ENCODE assay signal across 1 cellular context in the genomic region with DNA sequence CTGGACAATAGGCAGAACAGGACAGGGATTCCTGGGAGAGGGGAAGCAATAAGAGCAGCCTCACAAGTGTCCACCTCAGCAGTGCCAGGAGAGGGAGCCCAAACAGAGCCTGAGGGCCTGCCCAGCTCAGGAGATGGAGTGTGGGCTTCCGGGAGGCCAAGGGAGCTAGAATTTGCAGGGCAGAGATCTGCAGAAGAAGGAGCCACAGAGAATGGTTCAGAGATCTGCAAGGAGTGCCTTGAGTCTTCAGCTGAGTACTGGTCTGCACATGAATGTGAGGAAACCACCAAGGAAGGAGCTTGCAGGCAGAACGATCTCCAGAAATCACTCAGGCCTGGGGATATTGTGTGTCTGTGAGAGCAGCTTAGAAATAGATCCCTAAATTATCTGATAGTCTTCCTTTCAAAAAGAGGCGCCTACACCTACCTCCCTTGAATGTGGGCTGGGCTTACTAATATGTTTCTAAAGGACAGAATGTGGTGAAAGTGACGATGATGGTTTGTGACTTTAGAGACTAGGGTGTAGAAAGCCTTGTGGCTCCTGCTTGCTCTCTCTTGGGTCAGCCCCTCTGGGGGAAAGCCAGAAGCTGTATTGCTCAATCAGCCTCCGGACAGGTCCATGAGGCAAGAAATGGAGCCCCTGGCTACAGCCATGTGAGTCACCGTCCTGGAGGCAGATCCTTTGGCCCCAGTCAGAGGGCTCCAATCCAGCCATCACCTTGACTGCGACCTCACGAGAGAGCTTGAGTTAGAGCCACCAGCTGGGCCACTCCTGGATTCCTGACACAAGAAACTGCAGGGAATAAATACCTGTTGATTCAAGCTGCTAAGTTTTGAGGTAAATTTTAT.
TF ChIP-seq lines count a peak whose summit lies in the region.

No MANE protein-coding gene starts in this region.

TF ChIP-seq in HepG2, 621 proteins besides CTCF, POLR2A, EP300 and RAD21 (continued from another document and continues in another):
- TF ChIP-seq, protein P1, sequence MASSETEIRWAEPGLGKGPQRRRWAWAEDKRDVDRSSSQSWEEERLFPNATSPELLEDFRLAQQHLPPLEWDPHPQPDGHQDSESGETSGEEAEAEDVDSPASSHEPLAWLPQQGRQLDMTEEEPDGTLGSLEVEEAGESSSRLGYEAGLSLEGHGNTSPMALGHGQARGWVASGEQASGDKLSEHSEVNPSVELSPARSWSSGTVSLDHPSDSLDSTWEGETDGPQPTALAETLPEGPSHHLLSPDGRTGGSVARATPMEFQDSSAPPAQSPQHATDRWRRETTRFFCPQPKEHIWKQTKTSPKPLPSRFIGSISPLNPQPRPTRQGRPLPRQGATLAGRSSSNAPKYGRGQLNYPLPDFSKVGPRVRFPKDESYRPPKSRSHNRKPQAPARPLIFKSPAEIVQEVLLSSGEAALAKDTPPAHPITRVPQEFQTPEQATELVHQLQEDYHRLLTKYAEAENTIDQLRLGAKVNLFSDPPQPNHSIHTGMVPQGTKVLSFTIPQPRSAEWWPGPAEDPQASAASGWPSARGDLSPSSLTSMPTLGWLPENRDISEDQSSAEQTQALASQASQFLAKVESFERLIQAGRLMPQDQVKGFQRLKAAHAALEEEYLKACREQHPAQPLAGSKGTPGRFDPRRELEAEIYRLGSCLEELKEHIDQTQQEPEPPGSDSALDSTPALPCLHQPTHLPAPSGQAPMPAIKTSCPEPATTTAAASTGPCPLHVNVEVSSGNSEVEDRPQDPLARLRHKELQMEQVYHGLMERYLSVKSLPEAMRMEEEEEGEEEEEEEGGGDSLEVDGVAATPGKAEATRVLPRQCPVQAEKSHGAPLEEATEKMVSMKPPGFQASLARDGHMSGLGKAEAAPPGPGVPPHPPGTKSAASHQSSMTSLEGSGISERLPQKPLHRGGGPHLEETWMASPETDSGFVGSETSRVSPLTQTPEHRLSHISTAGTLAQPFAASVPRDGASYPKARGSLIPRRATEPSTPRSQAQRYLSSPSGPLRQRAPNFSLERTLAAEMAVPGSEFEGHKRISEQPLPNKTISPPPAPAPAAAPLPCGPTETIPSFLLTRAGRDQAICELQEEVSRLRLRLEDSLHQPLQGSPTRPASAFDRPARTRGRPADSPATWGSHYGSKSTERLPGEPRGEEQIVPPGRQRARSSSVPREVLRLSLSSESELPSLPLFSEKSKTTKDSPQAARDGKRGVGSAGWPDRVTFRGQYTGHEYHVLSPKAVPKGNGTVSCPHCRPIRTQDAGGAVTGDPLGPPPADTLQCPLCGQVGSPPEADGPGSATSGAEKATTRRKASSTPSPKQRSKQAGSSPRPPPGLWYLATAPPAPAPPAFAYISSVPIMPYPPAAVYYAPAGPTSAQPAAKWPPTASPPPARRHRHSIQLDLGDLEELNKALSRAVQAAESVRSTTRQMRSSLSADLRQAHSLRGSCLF (CRISPR knock-in tag; IDR thresholded peaks at IDR 0.05; ENCODE audit: borderline replicate concordance) = no peak
- TF ChIP-seq, protein P2, sequence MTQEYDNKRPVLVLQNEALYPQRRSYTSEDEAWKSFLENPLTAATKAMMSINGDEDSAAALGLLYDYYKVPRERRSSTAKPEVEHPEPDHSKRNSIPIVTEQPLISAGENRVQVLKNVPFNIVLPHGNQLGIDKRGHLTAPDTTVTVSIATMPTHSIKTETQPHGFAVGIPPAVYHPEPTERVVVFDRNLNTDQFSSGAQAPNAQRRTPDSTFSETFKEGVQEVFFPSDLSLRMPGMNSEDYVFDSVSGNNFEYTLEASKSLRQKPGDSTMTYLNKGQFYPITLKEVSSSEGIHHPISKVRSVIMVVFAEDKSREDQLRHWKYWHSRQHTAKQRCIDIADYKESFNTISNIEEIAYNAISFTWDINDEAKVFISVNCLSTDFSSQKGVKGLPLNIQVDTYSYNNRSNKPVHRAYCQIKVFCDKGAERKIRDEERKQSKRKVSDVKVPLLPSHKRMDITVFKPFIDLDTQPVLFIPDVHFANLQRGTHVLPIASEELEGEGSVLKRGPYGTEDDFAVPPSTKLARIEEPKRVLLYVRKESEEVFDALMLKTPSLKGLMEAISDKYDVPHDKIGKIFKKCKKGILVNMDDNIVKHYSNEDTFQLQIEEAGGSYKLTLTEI (CRISPR knock-in tag; conservative IDR thresholded peaks at IDR 0.05) = no peak
- peak; percentile 26; the same call in 1 of the 2 replicates for TF ChIP-seq ZNF501 (CRISPR knock-in tag; IDR thresholded peaks at IDR 0.05)
- 0 out of 2 replicates have a peak, but pooled peaks have one; percentile 52 for TF ChIP-seq ZNF451 (CRISPR knock-in tag; IDR thresholded peaks at IDR 0.05)
- TF ChIP-seq, protein P3, sequence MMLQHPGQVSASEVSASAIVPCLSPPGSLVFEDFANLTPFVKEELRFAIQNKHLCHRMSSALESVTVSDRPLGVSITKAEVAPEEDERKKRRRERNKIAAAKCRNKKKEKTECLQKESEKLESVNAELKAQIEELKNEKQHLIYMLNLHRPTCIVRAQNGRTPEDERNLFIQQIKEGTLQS (CRISPR knock-in tag; IDR thresholded peaks at IDR 0.05) = peak; percentile 28; the same call in 1 of the 2 replicates
- TF ChIP-seq ISL2 (CRISPR knock-in tag; IDR thresholded peaks at IDR 0.05) = no peak
- no peak for TF ChIP-seq ZNF24 (IDR thresholded peaks at IDR 0.05)
- no peak for TF ChIP-seq ADNP (CRISPR knock-in tag; IDR thresholded peaks at IDR 0.05)
- TF ChIP-seq ZNF207 (IDR thresholded peaks at IDR 0.05; ENCODE audit: borderline replicate concordance) = no peak
- no peak for TF ChIP-seq LCORL (IDR thresholded peaks at IDR 0.05)
- peak; percentile 79; the same call in 1 of the 2 replicates for TF ChIP-seq LCORL (CRISPR knock-in tag; IDR thresholded peaks at IDR 0.05)
- TF ChIP-seq, protein P4, sequence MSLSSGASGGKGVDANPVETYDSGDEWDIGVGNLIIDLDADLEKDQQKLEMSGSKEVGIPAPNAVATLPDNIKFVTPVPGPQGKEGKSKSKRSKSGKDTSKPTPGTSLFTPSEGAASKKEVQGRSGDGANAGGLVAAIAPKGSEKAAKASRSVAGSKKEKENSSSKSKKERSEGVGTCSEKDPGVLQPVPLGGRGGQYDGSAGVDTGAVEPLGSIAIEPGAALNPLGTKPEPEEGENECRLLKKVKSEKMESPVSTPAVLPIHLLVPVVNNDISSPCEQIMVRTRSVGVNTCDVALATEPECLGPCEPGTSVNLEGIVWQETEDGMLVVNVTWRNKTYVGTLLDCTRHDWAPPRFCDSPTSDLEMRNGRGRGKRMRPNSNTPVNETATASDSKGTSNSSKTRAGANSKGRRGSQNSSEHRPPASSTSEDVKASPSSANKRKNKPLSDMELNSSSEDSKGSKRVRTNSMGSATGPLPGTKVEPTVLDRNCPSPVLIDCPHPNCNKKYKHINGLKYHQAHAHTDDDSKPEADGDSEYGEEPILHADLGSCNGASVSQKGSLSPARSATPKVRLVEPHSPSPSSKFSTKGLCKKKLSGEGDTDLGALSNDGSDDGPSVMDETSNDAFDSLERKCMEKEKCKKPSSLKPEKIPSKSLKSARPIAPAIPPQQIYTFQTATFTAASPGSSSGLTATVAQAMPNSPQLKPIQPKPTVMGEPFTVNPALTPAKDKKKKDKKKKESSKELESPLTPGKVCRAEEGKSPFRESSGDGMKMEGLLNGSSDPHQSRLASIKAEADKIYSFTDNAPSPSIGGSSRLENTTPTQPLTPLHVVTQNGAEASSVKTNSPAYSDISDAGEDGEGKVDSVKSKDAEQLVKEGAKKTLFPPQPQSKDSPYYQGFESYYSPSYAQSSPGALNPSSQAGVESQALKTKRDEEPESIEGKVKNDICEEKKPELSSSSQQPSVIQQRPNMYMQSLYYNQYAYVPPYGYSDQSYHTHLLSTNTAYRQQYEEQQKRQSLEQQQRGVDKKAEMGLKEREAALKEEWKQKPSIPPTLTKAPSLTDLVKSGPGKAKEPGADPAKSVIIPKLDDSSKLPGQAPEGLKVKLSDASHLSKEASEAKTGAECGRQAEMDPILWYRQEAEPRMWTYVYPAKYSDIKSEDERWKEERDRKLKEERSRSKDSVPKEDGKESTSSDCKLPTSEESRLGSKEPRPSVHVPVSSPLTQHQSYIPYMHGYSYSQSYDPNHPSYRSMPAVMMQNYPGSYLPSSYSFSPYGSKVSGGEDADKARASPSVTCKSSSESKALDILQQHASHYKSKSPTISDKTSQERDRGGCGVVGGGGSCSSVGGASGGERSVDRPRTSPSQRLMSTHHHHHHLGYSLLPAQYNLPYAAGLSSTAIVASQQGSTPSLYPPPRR (CRISPR knock-in tag; IDR thresholded peaks at IDR 0.05; ENCODE audit: borderline replicate concordance) = no peak
- TF ChIP-seq MAFG (CRISPR knock-in tag; IDR thresholded peaks at IDR 0.05) = no peak
- TF ChIP-seq SP5 (CRISPR knock-in tag; IDR thresholded peaks at IDR 0.05; ENCODE audit: borderline replicate concordance, low read depth) = 0 out of 2 replicates have a peak, but pooled peaks have one; percentile 28
- TF ChIP-seq ZNF160 (CRISPR knock-in tag; IDR thresholded peaks at IDR 0.05) = 0 out of 2 replicates have a peak, but pooled peaks have one; percentile 65
- TF ChIP-seq, protein P5, sequence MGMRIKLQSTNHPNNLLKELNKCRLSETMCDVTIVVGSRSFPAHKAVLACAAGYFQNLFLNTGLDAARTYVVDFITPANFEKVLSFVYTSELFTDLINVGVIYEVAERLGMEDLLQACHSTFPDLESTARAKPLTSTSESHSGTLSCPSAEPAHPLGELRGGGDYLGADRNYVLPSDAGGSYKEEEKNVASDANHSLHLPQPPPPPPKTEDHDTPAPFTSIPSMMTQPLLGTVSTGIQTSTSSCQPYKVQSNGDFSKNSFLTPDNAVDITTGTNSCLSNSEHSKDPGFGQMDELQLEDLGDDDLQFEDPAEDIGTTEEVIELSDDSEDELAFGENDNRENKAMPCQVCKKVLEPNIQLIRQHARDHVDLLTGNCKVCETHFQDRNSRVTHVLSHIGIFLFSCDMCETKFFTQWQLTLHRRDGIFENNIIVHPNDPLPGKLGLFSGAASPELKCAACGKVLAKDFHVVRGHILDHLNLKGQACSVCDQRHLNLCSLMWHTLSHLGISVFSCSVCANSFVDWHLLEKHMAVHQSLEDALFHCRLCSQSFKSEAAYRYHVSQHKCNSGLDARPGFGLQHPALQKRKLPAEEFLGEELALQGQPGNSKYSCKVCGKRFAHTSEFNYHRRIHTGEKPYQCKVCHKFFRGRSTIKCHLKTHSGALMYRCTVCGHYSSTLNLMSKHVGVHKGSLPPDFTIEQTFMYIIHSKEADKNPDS (CRISPR knock-in tag; IDR thresholded peaks at IDR 0.05) = no peak
- TF ChIP-seq NFE2L2 (IDR thresholded peaks at IDR 0.05; ENCODE audit: low read length) = no peak; the same call in 1 of the 2 replicates
- no peak for TF ChIP-seq ZNF383 (CRISPR knock-in tag; IDR thresholded peaks at IDR 0.05; ENCODE audit: borderline replicate concordance)
- TF ChIP-seq YY1 (IDR thresholded peaks at IDR 0.05; ENCODE audit: insufficient read depth, insufficient replicate concordance, low read depth, low read length) = peak; percentile 44
- TF ChIP-seq, protein P6, sequence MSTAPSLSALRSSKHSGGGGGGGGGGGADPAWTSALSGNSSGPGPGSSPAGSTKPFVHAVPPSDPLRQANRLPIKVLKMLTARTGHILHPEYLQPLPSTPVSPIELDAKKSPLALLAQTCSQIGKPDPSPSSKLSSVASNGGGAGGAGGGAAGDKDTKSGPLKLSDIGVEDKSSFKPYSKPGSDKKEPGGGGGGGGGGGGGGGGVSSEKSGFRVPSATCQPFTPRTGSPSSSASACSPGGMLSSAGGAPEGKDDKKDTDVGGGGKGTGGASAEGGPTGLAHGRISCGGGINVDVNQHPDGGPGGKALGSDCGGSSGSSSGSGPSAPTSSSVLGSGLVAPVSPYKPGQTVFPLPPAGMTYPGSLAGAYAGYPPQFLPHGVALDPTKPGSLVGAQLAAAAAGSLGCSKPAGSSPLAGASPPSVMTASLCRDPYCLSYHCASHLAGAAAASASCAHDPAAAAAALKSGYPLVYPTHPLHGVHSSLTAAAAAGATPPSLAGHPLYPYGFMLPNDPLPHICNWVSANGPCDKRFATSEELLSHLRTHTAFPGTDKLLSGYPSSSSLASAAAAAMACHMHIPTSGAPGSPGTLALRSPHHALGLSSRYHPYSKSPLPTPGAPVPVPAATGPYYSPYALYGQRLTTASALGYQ (CRISPR knock-in tag; IDR thresholded peaks at IDR 0.05) = no peak
- no peak for TF ChIP-seq NCOA5 (CRISPR knock-in tag; IDR thresholded peaks at IDR 0.05)
- TF ChIP-seq, protein P7, sequence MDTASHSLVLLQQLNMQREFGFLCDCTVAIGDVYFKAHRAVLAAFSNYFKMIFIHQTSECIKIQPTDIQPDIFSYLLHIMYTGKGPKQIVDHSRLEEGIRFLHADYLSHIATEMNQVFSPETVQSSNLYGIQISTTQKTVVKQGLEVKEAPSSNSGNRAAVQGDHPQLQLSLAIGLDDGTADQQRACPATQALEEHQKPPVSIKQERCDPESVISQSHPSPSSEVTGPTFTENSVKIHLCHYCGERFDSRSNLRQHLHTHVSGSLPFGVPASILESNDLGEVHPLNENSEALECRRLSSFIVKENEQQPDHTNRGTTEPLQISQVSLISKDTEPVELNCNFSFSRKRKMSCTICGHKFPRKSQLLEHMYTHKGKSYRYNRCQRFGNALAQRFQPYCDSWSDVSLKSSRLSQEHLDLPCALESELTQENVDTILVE (CRISPR knock-in tag; IDR thresholded peaks at IDR 0.05) = peak; percentile 25; the same call in 1 of the 2 replicates
- TF ChIP-seq SMAD9 (CRISPR knock-in tag; IDR thresholded peaks at IDR 0.05) = no peak
- TF ChIP-seq ZNF720 (CRISPR knock-in tag; IDR thresholded peaks at IDR 0.05) = no peak
- no peak for TF ChIP-seq HNRNPK (IDR thresholded peaks at IDR 0.05; ENCODE audit: low read depth, low read length, poor library complexity, severe bottlenecking)
- no peak for TF ChIP-seq GATAD1 (CRISPR knock-in tag; IDR thresholded peaks at IDR 0.05)
- TF ChIP-seq TSC22D2 (CRISPR knock-in tag; IDR thresholded peaks at IDR 0.05; ENCODE audit: borderline replicate concordance) = no peak
- TF ChIP-seq, protein P8, sequence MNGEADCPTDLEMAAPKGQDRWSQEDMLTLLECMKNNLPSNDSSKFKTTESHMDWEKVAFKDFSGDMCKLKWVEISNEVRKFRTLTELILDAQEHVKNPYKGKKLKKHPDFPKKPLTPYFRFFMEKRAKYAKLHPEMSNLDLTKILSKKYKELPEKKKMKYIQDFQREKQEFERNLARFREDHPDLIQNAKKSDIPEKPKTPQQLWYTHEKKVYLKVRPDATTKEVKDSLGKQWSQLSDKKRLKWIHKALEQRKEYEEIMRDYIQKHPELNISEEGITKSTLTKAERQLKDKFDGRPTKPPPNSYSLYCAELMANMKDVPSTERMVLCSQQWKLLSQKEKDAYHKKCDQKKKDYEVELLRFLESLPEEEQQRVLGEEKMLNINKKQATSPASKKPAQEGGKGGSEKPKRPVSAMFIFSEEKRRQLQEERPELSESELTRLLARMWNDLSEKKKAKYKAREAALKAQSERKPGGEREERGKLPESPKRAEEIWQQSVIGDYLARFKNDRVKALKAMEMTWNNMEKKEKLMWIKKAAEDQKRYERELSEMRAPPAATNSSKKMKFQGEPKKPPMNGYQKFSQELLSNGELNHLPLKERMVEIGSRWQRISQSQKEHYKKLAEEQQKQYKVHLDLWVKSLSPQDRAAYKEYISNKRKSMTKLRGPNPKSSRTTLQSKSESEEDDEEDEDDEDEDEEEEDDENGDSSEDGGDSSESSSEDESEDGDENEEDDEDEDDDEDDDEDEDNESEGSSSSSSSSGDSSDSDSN (CRISPR knock-in tag; IDR thresholded peaks at IDR 0.05) = peak; percentile 49
- no peak for TF ChIP-seq TCF12 (IDR thresholded peaks at IDR 0.05)
- TF ChIP-seq TCF12 (CRISPR knock-in tag; IDR thresholded peaks at IDR 0.05) = 0 out of 2 replicates have a peak, but pooled peaks have one; percentile 35
- no peak for TF ChIP-seq ZNF616 (CRISPR knock-in tag; IDR thresholded peaks at IDR 0.05; ENCODE audit: low read depth)
